Comparison of ENCODE assay signal across 14 cellular contexts in the genomic region with DNA sequence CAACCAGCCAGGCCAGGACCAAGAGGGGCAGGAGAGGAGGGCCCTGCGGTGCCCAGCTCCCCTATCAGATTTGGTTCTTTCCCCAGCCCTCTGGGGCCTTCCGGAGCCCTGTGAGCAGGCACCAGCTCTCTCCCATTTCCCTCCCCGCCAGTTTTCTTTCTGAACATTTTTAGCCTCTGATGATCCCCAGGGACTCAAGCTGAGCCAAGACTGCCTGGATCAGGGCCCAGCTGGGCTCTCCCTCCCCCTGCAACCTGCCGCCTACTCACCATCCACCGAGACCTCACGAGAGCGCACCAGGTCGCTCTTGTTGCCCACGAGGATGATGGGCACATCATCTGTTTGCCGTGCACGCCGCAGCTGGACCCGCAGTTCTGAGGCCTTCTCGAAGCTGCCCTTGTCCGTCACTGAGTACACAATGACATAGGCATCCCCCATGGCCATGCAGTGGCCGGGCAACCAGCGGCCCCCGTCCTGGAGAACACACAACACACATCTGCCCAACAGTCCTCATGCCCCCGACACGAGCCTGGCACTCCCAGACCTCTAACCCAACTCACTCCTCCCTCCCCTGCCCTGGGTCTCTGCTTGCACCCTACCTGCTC. TPM values are rescaled to one million over a fixed set of nuclear protein-coding genes. Genes with fewer than 3 reads are reported as not detected.
DNase-seq lines count a peak whose midpoint lies in the region; ATAC-seq, FAIRE-seq and TF ChIP-seq lines count a peak whose summit lies in the region.
"Had no signal": no experiment of that assay in that cellular context is flagged by ENCODE, and none has a peak within 500 bp of the region (broad histone marks: within the 10 kb centered on the region; RNA-seq: fewer than 3 reads in every experiment).

No MANE protein-coding gene starts in this region.

- H3K4me2 ChIP-seq in neural progenitor cell, result no peak overlapping the region
- H3K4me2 ChIP-seq: PC-9 had no signal

- ATAC-seq in GM19023 (IDR thresholded peaks at IDR 0.05; ENCODE audit: unreplicated experiment) (no peak), HG03442 (IDR thresholded peaks at IDR 0.05; ENCODE audit: unreplicated experiment) (no peak)
- ATAC-seq: HCT116 had no signal

- POLR2A ChIA-PET in Caco-2 (lab: Charles Lee), result no interaction called here

- H3K9me3 ChIP-seq in BE2C (no peaks in the 10 kb centered on the region), neural progenitor cell (ENCODE audit: low read depth) (no peaks in the 10 kb centered on the region), Caco-2 (no peaks in the 10 kb centered on the region)

- H3K36me3 Mint-ChIP-seq in neural progenitor cell (no peaks in the 10 kb centered on the region), Caco-2 (ENCODE audit: insufficient read depth, unreplicated experiment) (no peaks in the 10 kb centered on the region)

- TF ChIP-seq CTCF in BE2C (IDR thresholded peaks at IDR 0.05; ENCODE audit: low read depth, low read length) (no peak), epithelial cell of proximal tubule (conservative IDR thresholded peaks at IDR 0.05; ENCODE audit: low read depth, low read length) (no peak), neural progenitor cell (IDR thresholded peaks at IDR 0.05) (no peak), Caco-2 (IDR thresholded peaks at IDR 0.05; ENCODE audit: insufficient read depth in 1 of 2, low read depth in 1 of 2, low read length in 1 of 2, severe bottlenecking in 1 of 2, unreplicated experiment in 1 of 2) (no peak)

- no peak overlapping the region for H3K9ac ChIP-seq in neural progenitor cell

- H3K4me1 ChIP-seq in BE2C, result peaks cover 29% of the 10 kb centered on the region
- no peaks in the 10 kb centered on the region for H3K4me1 ChIP-seq in neural progenitor cell
- peaks cover 7% of the 10 kb centered on the region; the same call in 1 of the 2 replicates for H3K4me1 ChIP-seq in Caco-2

- H2AFZ ChIP-seq in neural progenitor cell (replicated peaks), result no peak overlapping the region
- H2AFZ ChIP-seq: PC-9 had no signal

- H3K4me1 Mint-ChIP-seq in neural progenitor cell (peaks cover 38% of the 10 kb centered on the region), Caco-2 (ENCODE audit: low read depth, unreplicated experiment) (no peaks in the 10 kb centered on the region)

- H3F3A ChIP-seq in neural progenitor cell (ENCODE audit: low read depth), result peaks cover 12% of the 10 kb centered on the region

- H3K27me3 ChIP-seq in BE2C (peaks cover 5% of the 10 kb centered on the region; the same call in 1 of the 2 replicates), neural progenitor cell (peaks cover 76% of the 10 kb centered on the region), Caco-2 (replicated peaks; ENCODE audit: control insufficient read depth, insufficient read depth, low read length) (no peaks in the 10 kb centered on the region)

- H3K27me3 Mint-ChIP-seq in neural progenitor cell (ENCODE audit: insufficient read depth, low read depth) (peaks cover 42% of the 10 kb centered on the region), Caco-2 (ENCODE audit: insufficient read depth, unreplicated experiment) (peaks cover 5% of the 10 kb centered on the region)

- H3K27ac Mint-ChIP-seq in neural progenitor cell (no peak overlapping the region), Caco-2 (ENCODE audit: unreplicated experiment) (no peak overlapping the region)

- H3K9me3 Mint-ChIP-seq in neural progenitor cell, result no peaks in the 10 kb centered on the region
- no peaks in the 10 kb centered on the region for H3K9me3 Mint-ChIP-seq in Caco-2 (ENCODE audit: unreplicated experiment)

- H3K79me2 ChIP-seq in neural progenitor cell (ENCODE audit: low read depth), result no peaks in the 10 kb centered on the region

- DNase-seq in BE2C (peak; percentile 74), NCI-H2171 treated with DMSO at 0.1 percent for 48 hours (lab: John Stamatoyannopoulos, UW) (peak; percentile 94), epithelial cell of proximal tubule (ENCODE audit: low read depth) (no peak), neural progenitor cell (ENCODE audit: low spot score) (no peak), Caco-2 (no peak), GM12892 (ENCODE audit: insufficient read length) (no peak)
- DNase-seq: activated CD4-positive, alpha-beta T cell treated with anti-CD3 and anti-CD28 coated beads, Interleukin-2, amount 50 U/mL, for 1 hour; PC-9; stimulated activated CD4-positive, alpha-beta T cell treated with anti-CD3 and anti-CD28 coated beads, Interleukin-1b, Interleukin-23, amount 100 ng/mL, for 48 hours had no signal

- intact Hi-C loops in Caco-2 (cut with micrococcal nuclease; ENCODE audit: unreplicated experiment), result no loop called here

- peak overlapping the region; percentile 29 for H3K4me3 ChIP-seq in BE2C (ENCODE audit: low read depth, low read length)
- H3K4me3 ChIP-seq in epithelial cell of proximal tubule (ENCODE audit: low read depth, low read length), result peak overlapping the region; percentile 69
- no peak overlapping the region for H3K4me3 ChIP-seq in neural progenitor cell
- H3K4me3 ChIP-seq in Caco-2 (ENCODE audit: low read depth, low read length), result no peak overlapping the region
- H3K4me3 ChIP-seq: PC-9 had no signal

- BruUV-seq in Caco-2 (replicated peaks; lab: Mats Ljungman, UMichigan), result no TSS peak

- H3K36me3 ChIP-seq in BE2C (no peaks in the 10 kb centered on the region), neural progenitor cell (no peaks in the 10 kb centered on the region), Caco-2 (ENCODE audit: control insufficient read depth, insufficient read depth, low read length) (no peaks in the 10 kb centered on the region)

- H3K4me3 Mint-ChIP-seq in neural progenitor cell (peak overlapping the region; percentile 52), Caco-2 (ENCODE audit: unreplicated experiment) (no peak overlapping the region)

- no peak overlapping the region for H3K27ac ChIP-seq in neural progenitor cell
- H3K27ac ChIP-seq: PC-9 had no signal

- no peak for FAIRE-seq in GM12892 (lab: Jason Lieb, UNC)
- FAIRE-seq: colon, keratinocyte had no signal

- no peak for TF ChIP-seq POLR2A in GM12892 (IDR thresholded peaks at IDR 0.05; ENCODE audit: low read depth, low read length)

- CTCF ChIA-PET in Caco-2 (lab: Charles Lee), result no interaction called here

- peaks cover 10% of the 10 kb centered on the region for H4K20me1 ChIP-seq in neural progenitor cell (ENCODE audit: low read depth)

RNA-seq across cellular contexts. Expression of a gene that starts 2.0 kb away (rescaled TPM):
- 15.8 TPM for polyA plus RNA-seq in BE2C (2012; ENCODE audit: insufficient read depth, insufficient read length, low read depth)
- total RNA-seq in epithelial cell of proximal tubule (6.5 and 40.2 TPM in 2 replicates), neural progenitor cell (ENCODE audit: low replicate concordance) (0.12 and 0.24 TPM in 2 replicates), Caco-2 (2022) (0.53 and 1.1 TPM in 2 replicates)
- polyA plus RNA-seq in GM12892 (2012; ENCODE audit: missing spikeins), result 0.66 TPM

RNA-seq across cellular contexts. Expression of a gene that starts 4.7 kb away (rescaled TPM):
- not detected for polyA plus RNA-seq in BE2C (2012; ENCODE audit: insufficient read depth, insufficient read length, low read depth)
- total RNA-seq in epithelial cell of proximal tubule, result 0.14 and 0.81 TPM in 2 replicates
- not detected in 2 replicates for total RNA-seq in neural progenitor cell (ENCODE audit: low replicate concordance)
- 0.48 and 0.81 TPM in 2 replicates for total RNA-seq in Caco-2 (2022)
- not detected for polyA plus RNA-seq in GM12892 (2012; ENCODE audit: missing spikeins)
- total RNA-seq: PC-9 had no signal

RNA-seq across cellular contexts. Expression of a gene that starts 10.9 kb away (rescaled TPM):
- 878 TPM for polyA plus RNA-seq in BE2C (2012; ENCODE audit: insufficient read depth, insufficient read length, low read depth)
- total RNA-seq in epithelial cell of proximal tubule, result 123 and 178 TPM in 2 replicates
- total RNA-seq in neural progenitor cell (ENCODE audit: low replicate concordance), result 55.5 and 76.0 TPM in 2 replicates
- 117 and 119 TPM in 2 replicates for total RNA-seq in Caco-2 (2022)
- 116 TPM for polyA plus RNA-seq in GM12892 (2012; ENCODE audit: missing spikeins)

RNA-seq across cellular contexts. Expression of a gene that starts 12.0 kb away (rescaled TPM):
- 49.5 TPM for polyA plus RNA-seq in BE2C (2012; ENCODE audit: insufficient read depth, insufficient read length, low read depth)
- total RNA-seq in epithelial cell of proximal tubule, result 10.9 and 20.9 TPM in 2 replicates
- total RNA-seq in neural progenitor cell (ENCODE audit: low replicate concordance), result 11.1 and 20.9 TPM in 2 replicates
- 45.5 and 48.4 TPM in 2 replicates for total RNA-seq in Caco-2 (2022)
- polyA plus RNA-seq in GM12892 (2012; ENCODE audit: missing spikeins), result 8.7 TPM

RNA-seq across cellular contexts. Expression of a gene that starts 37.7 kb away (rescaled TPM):
- polyA plus RNA-seq in BE2C (2012; ENCODE audit: insufficient read depth, insufficient read length, low read depth), result 9.2 TPM
- total RNA-seq in epithelial cell of proximal tubule (0.75 TPM in 1 of 2 replicates, not detected in the other), neural progenitor cell (ENCODE audit: low replicate concordance) (5.7 and 13.4 TPM in 2 replicates), Caco-2 (2022) (0.79 and 0.95 TPM in 2 replicates)
- 0.87 TPM for polyA plus RNA-seq in GM12892 (2012; ENCODE audit: missing spikeins)

Comparison
In these comparisons a context has a peak if more than half of its experiments do, and no peak if none do; other contexts are left out.
1. DNase-seq: peak in BE2C (single experiment) and NCI-H2171 treated with DMSO at 0.1 percent for 48 hours (single experiment); none in epithelial cell of proximal tubule (single experiment), neural progenitor cell (single experiment), Caco-2 (0 of 2) and GM12892 (single experiment).
2. H3K4me3 ChIP-seq: peak in BE2C (single experiment) and epithelial cell of proximal tubule (single experiment); none in neural progenitor cell (single experiment) and Caco-2 (single experiment).